In genomic region chr5:95858661-95859326, GRCh38 we compare ENCODE assay signal across 8 cellular contexts. TPM values are rescaled to one million over a fixed set of nuclear protein-coding genes. Genes with fewer than 3 reads are reported as not detected.
DNase-seq lines count a peak whose midpoint lies in the region; ATAC-seq and TF ChIP-seq lines count a peak whose summit lies in the region.

No MANE protein-coding gene starts in this region.

- H3K36me3 Mint-ChIP-seq in natural killer cell = no peaks in the 10 kb centered on the region
- no peaks in the 10 kb centered on the region for H3K36me3 Mint-ChIP-seq in stimulated activated memory B cell treated with anti-CD40 and anti-IgM and Interleukin-4, amounts not matched to agents 10 μg/mL and 1 μg/mL and 100 μg/mL, for 72 hours

- peaks cover 7 to 17% of the 10 kb centered on the region in 2 donors for H3K4me1 Mint-ChIP-seq in natural killer cell
- peaks cover 43% of the 10 kb centered on the region for H3K4me1 Mint-ChIP-seq in stimulated activated memory B cell treated with anti-CD40 and anti-IgM and Interleukin-4, amounts not matched to agents 10 μg/mL and 1 μg/mL and 100 μg/mL, for 72 hours

- no peaks in the 10 kb centered on the region for H3K9me3 Mint-ChIP-seq in natural killer cell
- H3K9me3 Mint-ChIP-seq in stimulated activated memory B cell treated with anti-CD40 and anti-IgM and Interleukin-4, amounts not matched to agents 10 μg/mL and 1 μg/mL and 100 μg/mL, for 72 hours = no peaks in the 10 kb centered on the region

- peak; percentile 55 for DNase-seq in DMS79 (lab: John Stamatoyannopoulos, UW)
- DNase-seq in KBM-7 = peak; percentile 90
- DNase-seq in RKO (ENCODE audit: low spot score) = peak; percentile 99
- DNase-seq in activated T-helper 1 cell treated with anti-CD3 and anti-CD28 coated beads, Interleukin-2, amount 50 U/mL, for 16 hours (ENCODE audit: low read depth in 1 of 2, low spot score in 1 of 2) = peak; percentile 85 to 86
- peak; percentile 98 for DNase-seq in fibroblast of gingiva (ENCODE audit: low read depth)
- peak; percentile 83 for DNase-seq in natural killer cell

- peak overlapping the region; percentile 8 to 61 for H3K27ac Mint-ChIP-seq in natural killer cell
- no peak overlapping the region for H3K27ac Mint-ChIP-seq in stimulated activated memory B cell treated with anti-CD40 and anti-IgM and Interleukin-4, amounts not matched to agents 10 μg/mL and 1 μg/mL and 100 μg/mL, for 72 hours

- peak; percentile 97 for TF ChIP-seq CTCF in natural killer cell (IDR thresholded peaks at IDR 0.05)

- in situ Hi-C loops in KBM-7 (cut with MboI; ENCODE audit: low pct_unique_long_range_greater_than_20kb, low sequenced_read_pairs) = loop anchor here (10.0 kb wide), 1 partner anchor 476 kb away; no protein-coding TSS in a partner anchor

- intact Hi-C loops in natural killer cell (cut with micrococcal nuclease) = loop anchor here (1.0 to 5.0 kb wide), 3 partner anchors 104 to 743 kb away; partner anchors contain the start of gene ELL2

- H3K27me3 Mint-ChIP-seq in natural killer cell (ENCODE audit: low read depth in 2 of 2) = peaks cover 31 to 46% of the 10 kb centered on the region in 2 donors
- H3K27me3 Mint-ChIP-seq in stimulated activated memory B cell treated with anti-CD40 and anti-IgM and Interleukin-4, amounts not matched to agents 10 μg/mL and 1 μg/mL and 100 μg/mL, for 72 hours = peaks cover 25% of the 10 kb centered on the region

- peak overlapping the region; percentile 35 for H3K4me3 Mint-ChIP-seq in natural killer cell
- H3K4me3 Mint-ChIP-seq in stimulated activated memory B cell treated with anti-CD40 and anti-IgM and Interleukin-4, amounts not matched to agents 10 μg/mL and 1 μg/mL and 100 μg/mL, for 72 hours = peak overlapping the region; percentile 71

- ATAC-seq in GM21786 (IDR thresholded peaks at IDR 0.05; ENCODE audit: unreplicated experiment) (peak; percentile 88), natural killer cell (peak; percentile 96 to 97 (median 96))
- ATAC-seq in stimulated activated memory B cell treated with anti-CD40 and anti-IgM and Interleukin-4, amounts not matched to agents 10 μg/mL and 1 μg/mL and 100 μg/mL, for 72 hours = peak; percentile 92

RNA-seq across cellular contexts. Expression of gene GLRX, which starts 36.3 kb away (rescaled TPM):
- total RNA-seq in natural killer cell = 100 to 1,000 TPM in 1 of 3 donors, 10 to 100 TPM in 2; 59.2 to 102 (median 62.5) TPM

Comparison
In these comparisons a context has a peak if more than half of its experiments do, and no peak if none do; other contexts are left out.
1. Peak in every context shown above with its lines: DNase-seq and ATAC-seq.